Comparison of ENCODE assay signal across 33 cellular contexts in genomic region chr2:10071176-10071575, GRCh38. TPM values are rescaled to one million over a fixed set of nuclear protein-coding genes. Genes with fewer than 3 reads are reported as not detected.
"Had no signal": no experiment of that assay in that cellular context is flagged by ENCODE, and none has a peak within 500 bp of the region (broad histone marks: within the 10 kb centered on the region; RNA-seq: fewer than 3 reads in every experiment).

No MANE protein-coding gene starts in this region.

- H3K9me3 ChIP-seq: adrenal gland, body of pancreas, breast epithelium had no signal

- H3K4me1 ChIP-seq: adrenal gland, breast epithelium had no signal

- DNase-seq: activated B cell treated with CpG ODN at 0.5 μM for 24 hours; activated CD4-positive, alpha-beta memory T cell treated with anti-CD3 and anti-CD28 coated beads for 36 hours; activated CD4-positive, alpha-beta T cell treated with anti-CD3 and anti-CD28 coated beads for 4 hours; activated CD4-positive, alpha-beta T cell treated with anti-CD3 and anti-CD28 coated beads, Interleukin-2, amount 10 ng/mL, durations not matched to agents 24 days and 14 days; activated CD4-positive, alpha-beta T cell treated with anti-CD3 and anti-CD28 coated beads, Interleukin-2, amount 50 U/mL, for 1 hour; activated CD4-positive, alpha-beta T cell treated with anti-CD3 and anti-CD28 coated beads, Interleukin-2, amount 50 U/mL, for 4 hours; activated CD4-positive, CD25-positive, alpha-beta regulatory T cell treated with anti-CD3 and anti-CD28 coated beads, Interleukin-2, amount 50 U/mL, for 72 hours; activated CD8-positive, alpha-beta memory T cell treated with anti-CD3 and anti-CD28 coated beads, Interleukin-2, amount 50 U/mL, for 4 hours; activated CD8-positive, alpha-beta T cell treated with anti-CD3 and anti-CD28 coated beads for 36 hours; activated effector memory CD4-positive, alpha-beta T cell treated with anti-CD3 and anti-CD28 coated beads, Interleukin-2, amount 50 U/mL, for 16 hours; activated gamma-delta T cell treated with Interleukin-2 at 50 U/mL for 16 hours; activated naive CD4-positive, alpha-beta T cell; activated naive CD4-positive, alpha-beta T cell treated with anti-CD3 and anti-CD28 coated beads for 36 hours; activated naive CD4-positive, alpha-beta T cell treated with anti-CD3 and anti-CD28 coated beads, Interleukin-2, amount 50 U/mL, for 16 hours; activated naive CD8-positive, alpha-beta T cell treated with anti-CD3 and anti-CD28 coated beads for 36 hours; activated T-cell treated with anti-CD3 and anti-CD28 coated beads for 4 hours; activated T-cell treated with anti-CD3 and anti-CD28 coated beads, Interleukin-2, amount 50 U/mL, for 1 hour; activated T-cell treated with anti-CD3 and anti-CD28 coated beads, Interleukin-2, amount 50 U/mL, for 4 hours; activated T-cell treated with anti-CD3 and anti-CD28 coated beads, Interleukin-2, amount 50 U/mL, for 72 hours; adrenal gland; amniotic stem cell; aorta; body of pancreas; brain microvascular endothelial cell; central memory CD4-positive, alpha-beta T cell; T-helper 1 cell; T-helper 2 cell; T-helper 9 cell had no signal

- H3K27ac ChIP-seq: adrenal gland, body of pancreas, brain microvascular endothelial cell, breast epithelium, VCaP had no signal

- FAIRE-seq: astrocyte, TTC549 had no signal

- H3K27me3 ChIP-seq: adrenal gland, body of pancreas, breast epithelium had no signal

- H3K4me3 ChIP-seq: adrenal gland, body of pancreas, breast epithelium had no signal

- H3K36me3 ChIP-seq: adrenal gland, brain microvascular endothelial cell, breast epithelium had no signal

RNA-seq across cellular contexts. Expression of gene CYS1, which starts 9.0 kb away (rescaled TPM):
- total RNA-seq: activated naive CD4-positive, alpha-beta T cell treated with anti-CD3 and anti-CD28 coated beads for 36 hours; activated naive CD4-positive, alpha-beta T cell treated with anti-CD3 and anti-CD28 coated beads, Interleukin-2, amount 50 U/mL, for 72 hours; activated naive CD8-positive, alpha-beta T cell treated with anti-CD3 and anti-CD28 coated beads for 36 hours had no signal

RNA-seq across cellular contexts. Expression of gene RRM2, which starts 51.4 kb away (rescaled TPM):
- total RNA-seq: body of pancreas had no signal
